In genomic region chr18:39450958-39451357, GRCh38 we compare ENCODE assay signal across 4 cellular contexts.
"Had no signal": no experiment of that assay in that cellular context is flagged by ENCODE, and none has a peak within 500 bp of the region (broad histone marks: within the 10 kb centered on the region; RNA-seq: fewer than 3 reads in every experiment).

No MANE protein-coding gene starts in this region.

- H2AFZ ChIP-seq: GM23338 had no signal

- ATAC-seq: GM23338 had no signal

- H3K4me3 ChIP-seq: GM23338 had no signal

- H3K4me2 ChIP-seq: GM23338 had no signal

- H3K27ac Mint-ChIP-seq: GM23338, H9 had no signal

- DNase-seq: H9, HCEC 1CT, IMR-90 had no signal

- H3K9me3 Mint-ChIP-seq: GM23338, H9 had no signal

- H3K4me3 Mint-ChIP-seq: GM23338, H9 had no signal

- H3K4me1 Mint-ChIP-seq: GM23338 had no signal
